ENCODE assay signal across 7 cellular contexts in genomic region chr14:50362791-50363733, GRCh38. TPM values are rescaled to one million over a fixed set of nuclear protein-coding genes. Genes with fewer than 3 reads are reported as not detected.
DNase-seq lines count a peak whose midpoint lies in the region; ATAC-seq and TF ChIP-seq lines count a peak whose summit lies in the region.

No MANE protein-coding gene starts in this region.

- intact Hi-C loops in left ventricle myocardium inferior (cut with micrococcal nuclease): no loop called here

- ATAC-seq in GM19043 (IDR thresholded peaks at IDR 0.05; ENCODE audit: low read depth, unreplicated experiment) (peak; percentile 23), HG03064 (IDR thresholded peaks at IDR 0.05; ENCODE audit: low read depth, unreplicated experiment) (peak; percentile 11), thoracic aorta (ENCODE audit: insufficient number of reproducible peaks, low FRiP score, low read depth) (no peak)

- H3K4me3 ChIP-seq in left ventricle myocardium inferior (peak overlapping the region; percentile 45), thoracic aorta (peak overlapping the region; percentile 60), SJCRH30 (no peak overlapping the region)

- H3K36me3 ChIP-seq in left ventricle myocardium inferior (peaks cover 3% of the 10 kb centered on the region), thoracic aorta (no peaks in the 10 kb centered on the region), SJCRH30 (no peaks in the 10 kb centered on the region)

- peak; percentile 4 for DNase-seq in activated CD4-positive, alpha-beta T cell treated with anti-CD3 and anti-CD28 coated beads, Interleukin-2, amount 50 U/mL, for 1 hour
- no peak for DNase-seq in left ventricle myocardium inferior
- DNase-seq in thoracic aorta (ENCODE audit: low spot score): no peak
- no peak for DNase-seq in NCI-H524 treated with DMSO at 0.1 percent for 48 hours (lab: John Stamatoyannopoulos, UW)
- no peak for DNase-seq in SJCRH30

- TF ChIP-seq CTCF in left ventricle myocardium inferior (IDR thresholded peaks at IDR 0.05; ENCODE audit: borderline replicate concordance) (no peak), thoracic aorta (IDR thresholded peaks at IDR 0.05) (no peak)

- H3K9me3 ChIP-seq in left ventricle myocardium inferior (replicated peaks): no peaks in the 10 kb centered on the region
- H3K9me3 ChIP-seq in thoracic aorta: no peaks in the 10 kb centered on the region
- no peaks in the 10 kb centered on the region for H3K9me3 ChIP-seq in SJCRH30 (replicated peaks)

- H3K27me3 ChIP-seq in left ventricle myocardium inferior (ENCODE audit: low read depth) (no peaks in the 10 kb centered on the region), thoracic aorta (replicated peaks; ENCODE audit: insufficient read depth) (no peaks in the 10 kb centered on the region), SJCRH30 (no peaks in the 10 kb centered on the region)

- H3K4me1 ChIP-seq in left ventricle myocardium inferior (peaks cover 19% of the 10 kb centered on the region), thoracic aorta (ENCODE audit: control insufficient read depth in 1 of 2, low read depth in 2 of 2) (no peaks in the 10 kb centered on the region), SJCRH30 (no peaks in the 10 kb centered on the region)

- peak overlapping the region; percentile 76 for H3K27ac ChIP-seq in left ventricle myocardium inferior (replicated peaks)
- H3K27ac ChIP-seq in thoracic aorta: peak overlapping the region in 1 of 2 donors; percentile 26
- H3K27ac ChIP-seq in SJCRH30: no peak overlapping the region

RNA-seq across cellular contexts. Expression of gene CDKL1, which starts 33.6 kb away (rescaled TPM):
- total RNA-seq in left ventricle myocardium inferior (1.3 TPM), thoracic aorta (1 to 10 TPM; 2.8 to 8.1 TPM)
- 4.5 and 6.1 TPM in 2 replicates for total RNA-seq in SJCRH30 (2014; rRNA removed; shearing (Covaris generic))

RNA-seq across cellular contexts. Expression of gene DMAC2L, which starts 50.9 kb away (rescaled TPM):
- total RNA-seq in left ventricle myocardium inferior (28.3 TPM), thoracic aorta (10 to 100 TPM in 1 of 2 donors, 1 to 10 TPM in 1; 5.6 to 12.3 TPM)
- 9.8 and 10.6 TPM in 2 replicates for total RNA-seq in SJCRH30 (2014; rRNA removed; shearing (Covaris generic))

RNA-seq across cellular contexts. Expression of gene L2HGDH, which starts 51.0 kb away (rescaled TPM):
- total RNA-seq in left ventricle myocardium inferior (11.3 TPM), thoracic aorta (1 to 10 TPM; 1.5 to 3.7 TPM)
- total RNA-seq in SJCRH30 (2014; rRNA removed; shearing (Covaris generic)): 14.6 and 15.2 TPM in 2 replicates
